ENCODE assay signal across 19 cellular contexts in the genomic region with DNA sequence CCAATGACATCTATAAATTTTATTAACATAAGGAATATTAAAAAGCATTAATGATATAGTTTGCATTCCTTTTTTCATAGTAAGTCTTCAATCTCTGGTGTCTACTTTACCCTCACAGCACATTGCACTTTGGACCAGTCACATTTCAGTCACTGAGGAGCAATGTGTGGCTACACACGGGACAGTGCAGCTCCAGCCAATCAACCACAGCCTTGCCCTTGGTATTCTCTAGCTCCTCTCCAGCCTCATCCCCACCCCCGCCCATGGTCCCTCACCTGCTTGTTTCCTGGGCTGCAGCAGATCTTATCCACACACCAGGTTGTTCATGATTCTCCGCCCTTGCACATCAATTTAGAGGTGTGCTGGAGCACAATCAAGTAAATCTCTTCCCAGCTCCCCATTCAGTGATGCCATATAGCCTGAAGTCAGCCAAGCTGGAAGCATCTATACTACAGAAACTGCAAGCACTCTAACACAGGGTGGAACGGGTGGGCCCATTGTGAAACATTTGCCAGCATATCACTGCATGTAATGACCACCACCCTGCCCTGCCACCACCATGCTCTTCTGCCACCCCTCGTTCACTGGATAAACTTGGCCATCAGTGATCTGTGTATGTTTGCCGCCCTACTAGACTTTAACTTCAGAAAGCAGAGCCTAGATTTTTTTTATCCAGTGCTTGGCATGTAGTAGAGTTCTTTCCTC.
"Had no signal": no experiment of that assay in that cellular context is flagged by ENCODE, and none has a peak within 500 bp of the region (broad histone marks: within the 10 kb centered on the region; RNA-seq: fewer than 3 reads in every experiment).

No MANE protein-coding gene starts in this region.

- H3K36me3 ChIP-seq: gastrocnemius medialis, sigmoid colon, stomach had no signal

- ATAC-seq: gastrocnemius medialis; left ventricle myocardium superior; natural killer cell treated with Interleukin-12 subunit alpha and Interleukin-12 subunit beta and Interleukin-15 and Interleukin-18, amount 100 ng/mL, for 72 hours; psoas muscle had no signal

- H3K4me1 ChIP-seq: gastrocnemius medialis, psoas muscle had no signal

- H3K27ac Mint-ChIP-seq: activated naive CD8-positive, alpha-beta T cell; activated T-cell treated with anti-CD3 and anti-CD28 coated beads, Interleukin-2, amount 50 U/mL, for 24 hours; natural killer cell treated with Interleukin-12 subunit alpha and Interleukin-12 subunit beta and Interleukin-15 and Interleukin-18, amount 100 ng/mL, for 72 hours had no signal

- H3K9me3 Mint-ChIP-seq: activated T-cell treated with anti-CD3 and anti-CD28 coated beads, Interleukin-2, amount 50 U/mL, for 24 hours; natural killer cell treated with Interleukin-12 subunit alpha and Interleukin-12 subunit beta and Interleukin-15 and Interleukin-18, amount 100 ng/mL, for 72 hours had no signal

- DNase-seq: activated CD4-positive, alpha-beta T cell treated with anti-CD3 and anti-CD28 coated beads for 1 hour; activated CD4-positive, alpha-beta T cell treated with anti-CD3 and anti-CD28 coated beads, Interleukin-2, amount 50 U/mL, for 4 hours; activated effector memory CD4-positive, alpha-beta T cell treated with anti-CD3 and anti-CD28 coated beads, Interleukin-2, amount 50 U/mL, for 16 hours; activated T-cell treated with anti-CD3 and anti-CD28 coated beads, Interleukin-2, amount 50 U/mL, for 24 hours; amygdala; effector CD8-positive, alpha-beta T cell; gastrocnemius medialis; islet precursor cell; left ventricle myocardium superior; psoas muscle; sigmoid colon; stimulated activated CD4-positive, alpha-beta T cell treated with anti-CD3 and anti-CD28 coated beads, Interleukin-12 subunit alpha, Interleukin-12 subunit beta, amount 100 ng/mL, for 4 hours; stimulated activated CD4-positive, alpha-beta T cell treated with anti-CD3 and anti-CD28 coated beads, Interleukin-2, amount 100 ng/mL, for 24 hours; stomach; testis had no signal

- H3K4me3 ChIP-seq: gastrocnemius medialis, psoas muscle, sigmoid colon, stomach, testis had no signal

- H3K27me3 Mint-ChIP-seq: brain had no signal

- H3K4me3 Mint-ChIP-seq: activated naive CD8-positive, alpha-beta T cell; activated T-cell treated with anti-CD3 and anti-CD28 coated beads, Interleukin-2, amount 50 U/mL, for 24 hours; brain; natural killer cell treated with Interleukin-12 subunit alpha and Interleukin-12 subunit beta and Interleukin-15 and Interleukin-18, amount 100 ng/mL, for 72 hours had no signal

- H3K27me3 ChIP-seq: gastrocnemius medialis, sigmoid colon, stomach, testis had no signal

- H3K27ac ChIP-seq: gastrocnemius medialis, psoas muscle, testis, VCaP had no signal

- H3K36me3 Mint-ChIP-seq: activated naive CD8-positive, alpha-beta T cell; brain; natural killer cell treated with Interleukin-12 subunit alpha and Interleukin-12 subunit beta and Interleukin-15 and Interleukin-18, amount 100 ng/mL, for 72 hours had no signal

- H3K9me3 ChIP-seq: gastrocnemius medialis, psoas muscle, sigmoid colon, stomach, testis had no signal
